Comparison of ENCODE assay signal across 2 cellular contexts in genomic region chr22:23858484-23858815, GRCh38.
TF ChIP-seq lines count a peak whose summit lies in the region.

No MANE protein-coding gene starts in this region.

TF ChIP-seq in A549, 52 proteins besides CTCF, POLR2A, EP300 and RAD21:
- no peak for TF ChIP-seq KDM5A (IDR thresholded peaks at IDR 0.05)
- TF ChIP-seq HDAC2 (IDR thresholded peaks at IDR 0.05), result no peak
- no peak for TF ChIP-seq ZFP36 (IDR thresholded peaks at IDR 0.05; ENCODE audit: borderline replicate concordance, partially characterized antibody)
- TF ChIP-seq POLR2AphosphoS2 (conservative IDR thresholded peaks at IDR 0.05; ENCODE audit: low read length), result no peak
- TF ChIP-seq TFCP2L1 (CRISPR knock-in tag; IDR thresholded peaks at IDR 0.05), result no peak
- TF ChIP-seq TP53 (CRISPR knock-in tag; IDR thresholded peaks at IDR 0.05), result no peak
- TF ChIP-seq, protein P1, sequence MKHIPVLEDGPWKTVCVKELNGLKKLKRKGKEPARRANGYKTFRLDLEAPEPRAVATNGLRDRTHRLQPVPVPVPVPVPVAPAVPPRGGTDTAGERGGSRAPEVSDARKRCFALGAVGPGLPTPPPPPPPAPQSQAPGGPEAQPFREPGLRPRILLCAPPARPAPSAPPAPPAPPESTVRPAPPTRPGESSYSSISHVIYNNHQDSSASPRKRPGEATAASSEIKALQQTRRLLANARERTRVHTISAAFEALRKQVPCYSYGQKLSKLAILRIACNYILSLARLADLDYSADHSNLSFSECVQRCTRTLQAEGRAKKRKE (CRISPR knock-in tag; IDR thresholded peaks at IDR 0.05; ENCODE audit: low read depth), result no peak
- TF ChIP-seq EHF (CRISPR knock-in tag; IDR thresholded peaks at IDR 0.05), result no peak
- TF ChIP-seq GATA3 (IDR thresholded peaks at IDR 0.05; ENCODE audit: borderline replicate concordance), result no peak
- TF ChIP-seq, protein P2, sequence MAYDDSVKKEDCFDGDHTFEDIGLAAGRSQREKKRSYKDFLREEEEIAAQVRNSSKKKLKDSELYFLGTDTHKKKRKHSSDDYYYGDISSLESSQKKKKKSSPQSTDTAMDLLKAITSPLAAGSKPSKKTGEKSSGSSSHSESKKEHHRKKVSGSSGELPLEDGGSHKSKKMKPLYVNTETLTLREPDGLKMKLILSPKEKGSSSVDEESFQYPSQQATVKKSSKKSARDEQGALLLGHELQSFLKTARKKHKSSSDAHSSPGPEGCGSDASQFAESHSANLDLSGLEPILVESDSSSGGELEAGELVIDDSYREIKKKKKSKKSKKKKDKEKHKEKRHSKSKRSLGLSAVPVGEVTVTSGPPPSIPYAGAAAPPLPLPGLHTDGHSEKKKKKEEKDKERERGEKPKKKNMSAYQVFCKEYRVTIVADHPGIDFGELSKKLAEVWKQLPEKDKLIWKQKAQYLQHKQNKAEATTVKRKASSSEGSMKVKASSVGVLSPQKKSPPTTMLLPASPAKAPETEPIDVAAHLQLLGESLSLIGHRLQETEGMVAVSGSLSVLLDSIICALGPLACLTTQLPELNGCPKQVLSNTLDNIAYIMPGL (CRISPR knock-in tag; IDR thresholded peaks at IDR 0.05; ENCODE audit: borderline replicate concordance), result no peak
- TF ChIP-seq BCL3 (IDR thresholded peaks at IDR 0.05), result no peak

TF ChIP-seq in IMR-90, 13 proteins besides CTCF, POLR2A, EP300 and RAD21:
- TF ChIP-seq, protein P3, sequence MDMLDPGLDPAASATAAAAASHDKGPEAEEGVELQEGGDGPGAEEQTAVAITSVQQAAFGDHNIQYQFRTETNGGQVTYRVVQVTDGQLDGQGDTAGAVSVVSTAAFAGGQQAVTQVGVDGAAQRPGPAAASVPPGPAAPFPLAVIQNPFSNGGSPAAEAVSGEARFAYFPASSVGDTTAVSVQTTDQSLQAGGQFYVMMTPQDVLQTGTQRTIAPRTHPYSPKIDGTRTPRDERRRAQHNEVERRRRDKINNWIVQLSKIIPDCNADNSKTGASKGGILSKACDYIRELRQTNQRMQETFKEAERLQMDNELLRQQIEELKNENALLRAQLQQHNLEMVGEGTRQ (IDR thresholded peaks at IDR 0.05; ENCODE audit: low read depth, low read length), result no peak
- no peak for TF ChIP-seq MAFK (IDR thresholded peaks at IDR 0.05; ENCODE audit: low read depth, low read length)
- no peak for TF ChIP-seq RFX5 (IDR thresholded peaks at IDR 0.05; ENCODE audit: low read depth, low read length)
- no peak for TF ChIP-seq SMC3 (IDR thresholded peaks at IDR 0.05; ENCODE audit: low read depth, low read length)
- no peak for TF ChIP-seq CHD1 (IDR thresholded peaks at IDR 0.05; ENCODE audit: low read depth, low read length)
- TF ChIP-seq FOS (IDR thresholded peaks at IDR 0.05; ENCODE audit: low read depth, low read length), result no peak
- no peak for TF ChIP-seq MXI1 (IDR thresholded peaks at IDR 0.05; ENCODE audit: borderline replicate concordance, low read depth, low read length)
- TF ChIP-seq CEBPB (IDR thresholded peaks at IDR 0.05; ENCODE audit: low read depth, low read length), result no peak
- no peak for TF ChIP-seq BHLHE40 (IDR thresholded peaks at IDR 0.05; ENCODE audit: low read depth, low read length)
- no peak for TF ChIP-seq NFE2L2 (IDR thresholded peaks at IDR 0.05; ENCODE audit: low read depth, low read length)
